23 cellular contexts compared by ENCODE assay signal in the genomic region with DNA sequence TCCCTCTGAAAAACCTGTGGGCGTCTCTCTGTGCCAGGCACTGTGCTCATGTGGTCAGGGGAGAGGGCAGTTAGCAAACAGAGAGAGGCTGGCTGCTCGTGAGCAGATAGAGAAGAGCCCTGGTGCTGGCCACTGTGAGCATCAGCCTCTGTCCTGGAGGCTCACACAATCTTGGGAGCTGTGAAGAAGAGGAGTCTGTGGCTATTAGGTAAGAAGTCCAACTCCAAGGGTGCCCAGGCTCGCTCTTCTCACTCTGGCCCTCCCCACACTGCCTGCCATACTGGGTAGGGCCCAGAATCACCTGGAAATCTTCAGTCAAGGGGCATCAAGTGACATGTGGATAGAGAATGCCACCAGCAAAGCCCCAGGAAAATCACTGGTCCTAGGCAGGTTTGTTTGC. TPM values are rescaled to one million over a fixed set of nuclear protein-coding genes. Genes with fewer than 3 reads are reported as not detected.
DNase-seq lines count a peak whose midpoint lies in the region; ATAC-seq lines count a peak whose summit lies in the region.
"Had no signal": no experiment of that assay in that cellular context is flagged by ENCODE, and none has a peak within 500 bp of the region (broad histone marks: within the 10 kb centered on the region; RNA-seq: fewer than 3 reads in every experiment).

No MANE protein-coding gene starts in this region.

- no peak overlapping the region for H3K4me2 ChIP-seq in neuronal stem cell (ENCODE audit: insufficient read depth, low read length, poor library complexity, severe bottlenecking)

- DNase-seq in CD4-positive, alpha-beta memory T cell = no peak
- no peak for DNase-seq in CD8-positive, alpha-beta memory T cell
- peak; percentile 31 for DNase-seq in ecto neural progenitor cell (ENCODE audit: low spot score)
- DNase-seq in neuronal stem cell (ENCODE audit: low spot score) = no peak
- DNase-seq in central memory CD4-positive, alpha-beta T cell = no peak
- DNase-seq: ACHN, C1 segment of cervical spinal cord, COR-L47, DMS153, GDM1, GOT3, Kasumi-1, MM.1S, NCI-H1092, NCI-H2081, NCI-H446 treated with DMSO at 0.1 percent for 48 hours, NCI-H69, Peyer's patch had no signal

- peak overlapping the region; percentile 53 for H3K18ac ChIP-seq in neuronal stem cell (ENCODE audit: low read length)

- POLR2A ChIA-PET in CD4-positive, alpha-beta memory T cell (lab: Charles Lee; ENCODE audit: partially characterized antibody) = interaction anchor here (1.0 to 1.4 kb wide), 2 partner anchors 9 to 11 kb away, joined by 3 read pairs; no protein-coding TSS in a partner anchor
- POLR2A ChIA-PET in CD8-positive, alpha-beta memory T cell (lab: Charles Lee) = no interaction called here

- no peak for ATAC-seq in GM18519 (IDR thresholded peaks at IDR 0.05; ENCODE audit: low FRiP score, unreplicated experiment)
- no peak for ATAC-seq in GM18498 (IDR thresholded peaks at IDR 0.05; ENCODE audit: unreplicated experiment)
- ATAC-seq: HCT116 had no signal

- WGBS in neuronal stem cell (ENCODE audit: extremely low coverage in 2 of 2, insufficient read length in 2 of 2, insufficient replicate concordance in 1 of 2), 2 donors = no CpG with 5 or more reads among the region's 3 CpGs

- H4K8ac ChIP-seq in neuronal stem cell (ENCODE audit: low read depth, low read length) = no peak overlapping the region

- no peak overlapping the region for H2BK120ac ChIP-seq in neuronal stem cell (ENCODE audit: low read depth, low read length)

- H2AK5ac ChIP-seq in neuronal stem cell (ENCODE audit: low read depth, low read length) = peak overlapping the region; percentile 53

- H3K9me3 Mint-ChIP-seq in CD4-positive, alpha-beta memory T cell = no peaks in the 10 kb centered on the region
- H3K9me3 Mint-ChIP-seq in CD8-positive, alpha-beta memory T cell = no peaks in the 10 kb centered on the region

- peak overlapping the region in 5 of 7 donors; percentile 19 to 59 (median 53) for H3K27ac Mint-ChIP-seq in CD4-positive, alpha-beta memory T cell
- peak overlapping the region in 5 of 8 donors; percentile 17 to 70 (median 21) for H3K27ac Mint-ChIP-seq in CD8-positive, alpha-beta memory T cell

- no peaks in the 10 kb centered on the region for H3K9me3 ChIP-seq in CD4-positive, alpha-beta memory T cell (ENCODE audit: control insufficient read depth in 1 of 2, low read length in 2 of 2)
- no peaks in the 10 kb centered on the region for H3K9me3 ChIP-seq in CD8-positive, alpha-beta memory T cell (ENCODE audit: low read length)
- H3K9me3 ChIP-seq in neuronal stem cell (replicated peaks in 1 of 2; ENCODE audit: control insufficient read depth in 2 of 2, insufficient read depth in 1 of 2, low read depth in 1 of 2, low read length in 2 of 2) = no peaks in the 10 kb centered on the region
- H3K9me3 ChIP-seq: Peyer's patch, SJSA1 had no signal

- no peaks in the 10 kb centered on the region for H3K27me3 ChIP-seq in CD4-positive, alpha-beta memory T cell (ENCODE audit: insufficient read depth, low read length)
- H3K27me3 ChIP-seq in CD8-positive, alpha-beta memory T cell (ENCODE audit: insufficient read depth, low read length, poor library complexity, severe bottlenecking) = no peaks in the 10 kb centered on the region
- H3K27me3 ChIP-seq in neuronal stem cell (ENCODE audit: control insufficient read depth in 3 of 3, insufficient read depth in 3 of 3, low read depth in 1 of 3, low read length in 3 of 3) = peaks cover 0 to 30% (median 0%) of the 10 kb centered on the region in 3 experiments
- H3K27me3 ChIP-seq: Peyer's patch, SJSA1 had no signal

- intact Hi-C loops in CD4-positive, alpha-beta memory T cell (cut with micrococcal nuclease) = no loop called here

- no peak overlapping the region for H3K4me3 ChIP-seq in CD4-positive, alpha-beta memory T cell (ENCODE audit: low read length in 2 of 2)
- no peak overlapping the region for H3K4me3 ChIP-seq in CD8-positive, alpha-beta memory T cell (ENCODE audit: low read length)
- H3K4me3 ChIP-seq in neuronal stem cell (ENCODE audit: low read length in 2 of 2) = no peak overlapping the region
- H3K4me3 ChIP-seq: Peyer's patch, SJSA1 had no signal

- peaks cover 54% of the 10 kb centered on the region for H3K4me1 ChIP-seq in CD4-positive, alpha-beta memory T cell (ENCODE audit: insufficient read depth, low read length)
- H3K4me1 ChIP-seq in CD8-positive, alpha-beta memory T cell (ENCODE audit: insufficient read depth, low read length) = peaks cover 49% of the 10 kb centered on the region
- peaks cover 0 to 18% of the 10 kb centered on the region in 2 donors for H3K4me1 ChIP-seq in neuronal stem cell (ENCODE audit: control insufficient read depth in 2 of 2, insufficient read depth in 1 of 2, low read depth in 1 of 2, low read length in 2 of 2)
- H3K4me1 ChIP-seq: Peyer's patch had no signal

- H3K14ac ChIP-seq in neuronal stem cell (ENCODE audit: low read length) = no peak overlapping the region

- H3K9ac ChIP-seq in neuronal stem cell (ENCODE audit: low read depth, low read length, poor library complexity) = no peak overlapping the region

- H2BK5ac ChIP-seq in neuronal stem cell (ENCODE audit: low read length) = peak overlapping the region; percentile 20

- no peak overlapping the region for H4K91ac ChIP-seq in neuronal stem cell (ENCODE audit: low read depth, low read length, poor library complexity)

- CTCF ChIA-PET in CD4-positive, alpha-beta memory T cell (lab: Charles Lee; ENCODE audit: partially characterized antibody) = no interaction called here
- CTCF ChIA-PET in CD8-positive, alpha-beta memory T cell (lab: Charles Lee) = no interaction called here

- H3K27ac ChIP-seq in CD4-positive, alpha-beta memory T cell (ENCODE audit: low read depth, low read length) = no peak overlapping the region
- no peak overlapping the region for H3K27ac ChIP-seq in CD8-positive, alpha-beta memory T cell (ENCODE audit: low read depth, low read length)
- no peak overlapping the region for H3K27ac ChIP-seq in neuronal stem cell (replicated peaks; ENCODE audit: low read length)
- H3K27ac ChIP-seq: Peyer's patch, SJSA1 had no signal

- peaks cover 46 to 48% of the 10 kb centered on the region in 2 donors for H3K36me3 Mint-ChIP-seq in CD4-positive, alpha-beta memory T cell
- H3K36me3 Mint-ChIP-seq in CD8-positive, alpha-beta memory T cell = peaks cover 7 to 57% (median 27%) of the 10 kb centered on the region in 3 donors

- no peak overlapping the region for H3K23ac ChIP-seq in neuronal stem cell (ENCODE audit: low read depth, low read length, poor library complexity)

- H2BK12ac ChIP-seq in neuronal stem cell (ENCODE audit: low read length) = no peak overlapping the region

- H3K4me1 Mint-ChIP-seq in CD4-positive, alpha-beta memory T cell = peaks cover 52 to 97% (median 74%) of the 10 kb centered on the region in 4 donors
- peaks cover 67 to 99% (median 82%) of the 10 kb centered on the region in 3 donors for H3K4me1 Mint-ChIP-seq in CD8-positive, alpha-beta memory T cell

- H3K79me1 ChIP-seq in neuronal stem cell (ENCODE audit: low read depth, low read length) = no peaks in the 10 kb centered on the region

- H3K27me3 Mint-ChIP-seq in CD4-positive, alpha-beta memory T cell = no peaks in the 10 kb centered on the region
- peaks cover 0 to 1% of the 10 kb centered on the region in 2 donors for H3K27me3 Mint-ChIP-seq in CD8-positive, alpha-beta memory T cell

- no peak overlapping the region for H3K4ac ChIP-seq in neuronal stem cell (ENCODE audit: low read length)

- H3K36me3 ChIP-seq in CD4-positive, alpha-beta memory T cell (ENCODE audit: insufficient read depth, low read length) = no peaks in the 10 kb centered on the region
- H3K36me3 ChIP-seq in CD8-positive, alpha-beta memory T cell (ENCODE audit: insufficient read depth, low read length) = no peaks in the 10 kb centered on the region
- no peaks in the 10 kb centered on the region for H3K36me3 ChIP-seq in neuronal stem cell (replicated peaks in 1 of 2; ENCODE audit: control insufficient read depth in 2 of 2, insufficient read depth in 2 of 2, low read length in 2 of 2)
- H3K36me3 ChIP-seq: Peyer's patch, SJSA1 had no signal

- H2AFZ ChIP-seq in neuronal stem cell (ENCODE audit: low read length) = no peak overlapping the region

- no peak overlapping the region for H2BK15ac ChIP-seq in neuronal stem cell (ENCODE audit: low read length)

- H3K4me3 Mint-ChIP-seq in CD4-positive, alpha-beta memory T cell = no peak overlapping the region
- H3K4me3 Mint-ChIP-seq in CD8-positive, alpha-beta memory T cell = no peak overlapping the region

RNA-seq across cellular contexts. Expression of a gene that starts 14.1 kb away (rescaled TPM):
- total RNA-seq in CD4-positive, alpha-beta memory T cell = 10 to 100 TPM; 85.2 to 90.2 TPM
- 100 to 1,000 TPM in 1 of 2 donors, 10 to 100 TPM in 1; 78.9 to 105 TPM for polyA plus RNA-seq in CD4-positive, alpha-beta memory T cell
- 10 to 100 TPM; 15.3 to 15.4 TPM for total RNA-seq in CD8-positive, alpha-beta memory T cell
- 103 TPM for polyA plus RNA-seq in CD8-positive, alpha-beta memory T cell
- polyA plus RNA-seq in neuronal stem cell (2013, experiment 1 of 2) = 0.07 TPM
- 0.03 TPM for polyA plus RNA-seq in neuronal stem cell (2013, experiment 2 of 2)
- total RNA-seq: Daoy, SJSA1 had no signal

Comparison
In these comparisons a context has a peak if more than half of its experiments do, and no peak if none do; other contexts are left out.
1. RNA of a gene that starts 14.1 kb away (total RNA-seq): 85.2 to 90.2 TPM in CD4-positive, alpha-beta memory T cell; 15.3 to 15.4 TPM in CD8-positive, alpha-beta memory T cell; every median in the first group is over 4 times any median in the second.